ENCODE assay signal across 29 cellular contexts in genomic region chr10:113705344-113705878, GRCh38. TPM values are rescaled to one million over a fixed set of nuclear protein-coding genes. Genes with fewer than 3 reads are reported as not detected.
DNase-seq lines count a peak whose midpoint lies in the region; ATAC-seq and TF ChIP-seq lines count a peak whose summit lies in the region.
"Had no signal": no experiment of that assay in that cellular context is flagged by ENCODE, and none has a peak within 500 bp of the region (broad histone marks: within the 10 kb centered on the region; RNA-seq: fewer than 3 reads in every experiment).

No MANE protein-coding gene starts in this region.

- BruUV-seq in A673 (replicated peaks; lab: Mats Ljungman, UMichigan) = no TSS peak

- no peak for TF ChIP-seq CTCF in A673 (conservative IDR thresholded peaks at IDR 0.05; ENCODE audit: low read depth, low read length)
- TF ChIP-seq CTCF in KMS-11 (conservative IDR thresholded peaks at IDR 0.05; ENCODE audit: low read depth, low read length) = peak; percentile 32
- peak; percentile 16 to 18 for TF ChIP-seq CTCF in brain (conservative IDR thresholded peaks at IDR 0.05)
- TF ChIP-seq CTCF in parathyroid adenoma (IDR thresholded peaks at IDR 0.05) = no peak
- no peak for TF ChIP-seq CTCF in GM20000 (IDR thresholded peaks at IDR 0.05; ENCODE audit: extremely low read depth, missing control alignments)

- no peak overlapping the region for H2AFZ ChIP-seq in KMS-11 (ENCODE audit: low read depth)
- H2AFZ ChIP-seq in parathyroid adenoma = peak overlapping the region; percentile 70

- H3K4me1 Mint-ChIP-seq in brain = peaks cover 43% of the 10 kb centered on the region

- DNase-seq in A673 (ENCODE audit: low spot score) (peak; percentile 20), GM20000 (ENCODE audit: low spot score) (no peak), UCSD-AML1 (lab: John Stamatoyannopoulos, UW; ENCODE audit: unreplicated experiment) (no peak)
- DNase-seq: activated naive CD4-positive, alpha-beta T cell treated with anti-CD3 and anti-CD28 coated beads, Interleukin-2, amount 50 U/mL, for 16 hours; DMS79; gastrocnemius medialis; NCI-H1436 treated with DMSO at 0.1 percent for 48 hours; NCI-H2081 treated with DMSO at 0.1 percent for 48 hours; NCI-H226; stimulated activated CD8-positive, alpha-beta memory T cell treated with anti-CD3 and anti-CD28 coated beads, Interleukin-4, amount 100 ng/mL, for 48 hours had no signal

- peaks cover 55% of the 10 kb centered on the region for H3K4me1 ChIP-seq in A673 (ENCODE audit: insufficient read depth, low read length, poor library complexity, severe bottlenecking)
- no peaks in the 10 kb centered on the region for H3K4me1 ChIP-seq in KMS-11 (ENCODE audit: low read depth, poor library complexity, severe bottlenecking)
- peaks cover 19% of the 10 kb centered on the region for H3K4me1 ChIP-seq in parathyroid adenoma

- peaks cover 10% of the 10 kb centered on the region for H3K36me3 Mint-ChIP-seq in brain

- no peaks in the 10 kb centered on the region for H3K9me3 ChIP-seq in A673 (ENCODE audit: low read depth, low read length, poor library complexity, severe bottlenecking)
- no peaks in the 10 kb centered on the region for H3K9me3 ChIP-seq in parathyroid adenoma (ENCODE audit: control insufficient read depth, low read length)
- H3K9me3 ChIP-seq: BLaER1, gastrocnemius medialis, mucosa of descending colon, SJSA1, testis had no signal

- CTCF ChIA-PET in A673 (lab: Charles Lee) = interaction anchor here (0.6 to 0.9 kb wide), 3 partner anchors 25 to 397 kb away, joined by 4 to 7 read pairs (median 5); no protein-coding TSS in a partner anchor

- no peak overlapping the region for H3K4me3 Mint-ChIP-seq in brain
- H3K4me3 Mint-ChIP-seq: nephron; stimulated activated naive CD8-positive, alpha-beta T cell treated with anti-CD3 and anti-CD28 coated beads, Interleukin-15, Interleukin-2, amounts not matched to agents 100 ng/mL and 50 ng/mL, for 24 hours had no signal

- H3K79me2 ChIP-seq in KMS-11 (ENCODE audit: insufficient read depth, low read depth) (no peaks in the 10 kb centered on the region), parathyroid adenoma (no peaks in the 10 kb centered on the region)

- intact Hi-C loops in A673 (cut with micrococcal nuclease; ENCODE audit: unreplicated experiment) = loop anchor here (1.0 to 10.0 kb wide), 4 partner anchors 143 to 839 kb away; no protein-coding TSS in a partner anchor

- no peaks in the 10 kb centered on the region for H3K27me3 ChIP-seq in A673 (replicated peaks; ENCODE audit: insufficient read depth, low read depth, low read length, poor library complexity)
- no peaks in the 10 kb centered on the region for H3K27me3 ChIP-seq in KMS-11 (ENCODE audit: insufficient read depth, low read depth)
- no peaks in the 10 kb centered on the region for H3K27me3 ChIP-seq in parathyroid adenoma (ENCODE audit: control insufficient read depth, insufficient read depth, low read length)
- H3K27me3 ChIP-seq: BLaER1, brain microvascular endothelial cell, gastrocnemius medialis, SJSA1, testis had no signal

- H3K9ac ChIP-seq in KMS-11 = no peak overlapping the region
- no peak overlapping the region for H3K9ac ChIP-seq in parathyroid adenoma
- H3K9ac ChIP-seq: BLaER1 had no signal

- H3K4me3 ChIP-seq in A673 (ENCODE audit: low read depth, low read length, poor library complexity, severe bottlenecking) = no peak overlapping the region
- no peak overlapping the region for H3K4me3 ChIP-seq in KMS-11 (IDR thresholded peaks at IDR 0.05; ENCODE audit: insufficient read depth, low read depth, low read length)
- no peak overlapping the region for H3K4me3 ChIP-seq in parathyroid adenoma (ENCODE audit: low read depth, low read length)
- H3K4me3 ChIP-seq: BLaER1, gastrocnemius medialis, mucosa of descending colon, SJSA1, testis had no signal

- peaks cover 0 to 3% (median 2%) of the 10 kb centered on the region in 5 experiments for H3K9me3 Mint-ChIP-seq in brain
- H3K9me3 Mint-ChIP-seq: nephron; stimulated activated naive CD8-positive, alpha-beta T cell treated with anti-CD3 and anti-CD28 coated beads, Interleukin-15, Interleukin-2, amounts not matched to agents 100 ng/mL and 50 ng/mL, for 24 hours had no signal

- no peak for ATAC-seq in HG03457 (IDR thresholded peaks at IDR 0.05; ENCODE audit: unreplicated experiment)
- ATAC-seq: activated CD4-positive, CD25-positive, alpha-beta regulatory T cell treated with anti-CD3 and anti-CD28 coated beads, Interleukin-2, amount 50 U/mL, for 24 hours; gastrocnemius medialis had no signal

- peaks cover 3% of the 10 kb centered on the region for H3K27me3 Mint-ChIP-seq in brain
- H3K27me3 Mint-ChIP-seq: stimulated activated naive CD8-positive, alpha-beta T cell treated with anti-CD3 and anti-CD28 coated beads, Interleukin-15, Interleukin-2, amounts not matched to agents 100 ng/mL and 50 ng/mL, for 24 hours had no signal

- H3K36me3 ChIP-seq in A673 (ENCODE audit: insufficient read depth, low read length, poor library complexity, severe bottlenecking) = peaks cover under 1% of the 10 kb centered on the region
- H3K36me3 ChIP-seq in KMS-11 (ENCODE audit: insufficient read depth) = no peaks in the 10 kb centered on the region
- no peaks in the 10 kb centered on the region for H3K36me3 ChIP-seq in parathyroid adenoma (ENCODE audit: control insufficient read depth, insufficient read depth, low read length)
- H3K36me3 ChIP-seq: gastrocnemius medialis had no signal

- H3K4me2 ChIP-seq in KMS-11 (no peak overlapping the region), parathyroid adenoma (ENCODE audit: low read length) (no peak overlapping the region)
- H3K4me2 ChIP-seq: BLaER1 had no signal

- peak overlapping the region; percentile 72 for H3K27ac ChIP-seq in A673 (ENCODE audit: low read depth, low read length, poor library complexity, severe bottlenecking)
- H3K27ac ChIP-seq in KMS-11 = no peak overlapping the region
- peak overlapping the region; percentile 59 for H3K27ac ChIP-seq in parathyroid adenoma
- H3K27ac ChIP-seq: BLaER1, brain microvascular endothelial cell, gastrocnemius medialis, SJSA1, testis had no signal

- peak overlapping the region in 2 of 5 experiments; percentile 71 to 81 for H3K27ac Mint-ChIP-seq in brain
- H3K27ac Mint-ChIP-seq: nephron; stimulated activated naive CD8-positive, alpha-beta T cell treated with anti-CD3 and anti-CD28 coated beads, Interleukin-15, Interleukin-2, amounts not matched to agents 100 ng/mL and 50 ng/mL, for 24 hours had no signal

- H4K20me1 ChIP-seq in KMS-11 (ENCODE audit: insufficient read depth) = no peaks in the 10 kb centered on the region

- POLR2A ChIA-PET in A673 (lab: Charles Lee; ENCODE audit: low non-redundant PET) = no interaction called here

RNA-seq across cellular contexts. Expression of gene CASP7, which starts 25.7 kb away (rescaled TPM):
- 43.7 and 57.7 TPM in 2 replicates for total RNA-seq in A673 (2021)
- polyA plus RNA-seq in brain (ENCODE audit: insufficient read depth, low read depth, low replicate concordance) = 4.9 TPM

RNA-seq across cellular contexts. Expression of gene NRAP, which starts 41.6 kb away (rescaled TPM):
- 0.17 and 0.34 TPM in 2 replicates for total RNA-seq in A673 (2021)
- 0.12 TPM for polyA plus RNA-seq in brain (ENCODE audit: insufficient read depth, low read depth, low replicate concordance)
- total RNA-seq: endothelial cell of umbilical vein, fibroblast of lung, H1, IMR-90, lung microvascular endothelial cell, SJSA1 had no signal
- polyA plus RNA-seq: endothelial cell of umbilical vein, fibroblast of lung, H1, IMR-90, urinary bladder had no signal

RNA-seq across cellular contexts. Expression of gene PLEKHS1, which starts 46.1 kb away (rescaled TPM):
- 0.09 TPM in 1 of 2 replicates, not detected in the other for total RNA-seq in A673 (2021)
- not detected for polyA plus RNA-seq in brain (ENCODE audit: insufficient read depth, low read depth, low replicate concordance)
- total RNA-seq: cerebellum, endothelial cell of umbilical vein, fibroblast of lung, gastrocnemius medialis, H1, IMR-90, lung microvascular endothelial cell had no signal
- polyA plus RNA-seq: endothelial cell of umbilical vein, fibroblast of lung, H1, IMR-90 had no signal

Comparison
In these comparisons a context has a peak if more than half of its experiments do, and no peak if none do; other contexts are left out.
1. CTCF ChIP-seq: peak in KMS-11 (single experiment) and brain (2 of 2); none in A673 (single experiment), parathyroid adenoma (single experiment) and GM20000 (single experiment).